ENCODE assay signal across 23 cellular contexts in the genomic region with DNA sequence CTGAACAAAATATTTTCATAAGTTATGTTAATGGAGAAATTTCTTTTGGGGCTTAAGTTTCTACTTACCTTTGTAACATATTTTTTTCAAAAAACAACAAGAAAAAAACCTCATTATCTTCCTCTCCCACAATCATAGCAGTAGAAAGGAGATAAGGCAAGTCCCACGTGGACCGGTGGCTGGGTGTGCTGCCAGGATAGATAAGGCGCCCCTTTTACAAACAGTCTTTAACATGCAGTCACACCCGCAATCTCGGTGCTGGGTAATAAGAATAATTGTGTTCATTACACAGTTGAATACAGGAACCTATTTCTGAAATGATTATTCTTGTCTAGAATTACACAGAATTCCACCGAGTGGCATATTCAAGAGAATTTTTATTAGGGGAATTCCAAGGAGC.
"Had no signal": no experiment of that assay in that cellular context is flagged by ENCODE, and none has a peak within 500 bp of the region (broad histone marks: within the 10 kb centered on the region; RNA-seq: fewer than 3 reads in every experiment).

No MANE protein-coding gene starts in this region.

- H3K4me1 ChIP-seq: upper lobe of right lung had no signal

- H3K27ac ChIP-seq: thoracic aorta, upper lobe of right lung, VCaP had no signal

- H3K9me3 ChIP-seq: thoracic aorta, upper lobe of right lung had no signal

- H3K36me3 ChIP-seq: thoracic aorta, upper lobe of right lung had no signal

- ATAC-seq: activated CD8-positive, alpha-beta memory T cell treated with anti-CD3 and anti-CD28 coated beads, Interleukin-2, amount 10 ng/mL, durations not matched to agents 7 days and 5 days; activated CD8-positive, alpha-beta T cell treated with anti-CD3 and anti-CD28 coated beads for 36 hours; activated naive CD8-positive, alpha-beta T cell treated with anti-CD3 and anti-CD28 coated beads, Interleukin-2, amount 50 U/mL, for 24 hours; left ventricle myocardium superior; sciatic nerve; stimulated activated naive B cell treated with anti-CD40 and anti-IgM and Interleukin-4, amounts not matched to agents 10 μg/mL and 1 μg/mL and 100 μg/mL, for 72 hours; upper lobe of right lung had no signal

- H3K27me3 ChIP-seq: upper lobe of right lung had no signal

- H3K4me3 ChIP-seq: thoracic aorta, upper lobe of right lung had no signal

- DNase-seq: activated CD4-positive, alpha-beta T cell treated with anti-CD3 and anti-CD28 coated beads, Interleukin-2, amount 10 ng/mL, durations not matched to agents 7 days and 5 days; activated CD4-positive, CD25-positive, alpha-beta regulatory T cell treated with anti-CD3 and anti-CD28 coated beads, Interleukin-2, amount 50 U/mL, for 72 hours; activated CD8-positive, alpha-beta memory T cell treated with anti-CD3 and anti-CD28 coated beads, Interleukin-2, amount 10 ng/mL, durations not matched to agents 7 days and 5 days; activated CD8-positive, alpha-beta T cell treated with anti-CD3 and anti-CD28 coated beads for 36 hours; activated effector memory CD4-positive, alpha-beta T cell treated with anti-CD3 and anti-CD28 coated beads, Interleukin-2, amount 50 U/mL, for 16 hours; activated naive CD4-positive, alpha-beta T cell treated with anti-CD3 and anti-CD28 coated beads, Interleukin-2, amount 10 ng/mL, durations not matched to agents 7 days and 5 days; activated naive CD8-positive, alpha-beta T cell treated with anti-CD3 and anti-CD28 coated beads, Interleukin-2, amount 50 U/mL, for 24 hours; activated T-cell treated with anti-CD3 and anti-CD28 coated beads for 4 hours; anterior cingulate cortex; effector CD8-positive, alpha-beta T cell; foreskin melanocyte; glutamatergic neuron; hippocampal formation; left ventricle myocardium superior; nucleus accumbens; stimulated activated CD4-positive, alpha-beta T cell treated with anti-CD3 and anti-CD28 coated beads, Interleukin-2, amount 100 ng/mL, for 48 hours; stimulated activated CD8-positive, alpha-beta memory T cell treated with anti-CD3 and anti-CD28 coated beads, Interleukin-4, amount 100 ng/mL, for 48 hours; stimulated activated naive B cell treated with anti-CD40 and anti-IgM and Interleukin-4, amounts not matched to agents 10 μg/mL and 1 μg/mL and 100 μg/mL, for 72 hours; T1000; upper lobe of right lung had no signal
